Comparison of ENCODE assay signal across 8 cellular contexts in the genomic region with DNA sequence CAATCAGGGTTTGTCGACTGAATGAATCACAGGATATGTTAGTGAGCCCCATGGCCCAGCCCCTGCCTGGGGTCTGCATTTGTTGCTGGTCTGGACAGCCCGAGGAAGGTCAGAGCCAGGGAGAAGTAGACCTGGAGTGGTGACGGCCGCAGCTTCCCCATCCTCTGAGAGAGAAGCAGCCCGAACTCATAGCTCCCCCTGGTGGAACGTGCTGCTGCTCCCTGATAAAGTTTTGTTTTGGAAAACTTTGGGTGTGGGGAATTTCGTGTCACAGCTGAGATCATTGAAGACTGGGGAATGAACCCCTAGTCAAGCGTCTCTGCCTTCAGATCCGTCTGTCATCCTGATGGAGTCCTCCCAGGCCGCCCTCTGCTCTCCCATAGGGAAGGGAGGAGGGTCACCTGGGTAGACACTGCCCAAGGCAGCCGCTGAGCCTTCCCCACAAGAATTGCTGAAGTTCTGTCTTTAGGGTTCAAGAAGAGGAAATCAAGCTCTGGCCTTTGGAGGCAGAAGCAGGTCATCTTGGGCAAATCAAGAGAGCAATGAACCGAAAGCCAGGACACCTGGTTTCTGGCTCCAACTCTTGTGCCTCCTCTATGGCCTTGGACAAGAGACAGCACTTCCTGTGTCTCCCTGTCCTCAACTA.
A peak's percentile ranks its signal among the peaks of the same experiment; 100 is the strongest.
DNase-seq lines count a peak whose midpoint lies in the region; ATAC-seq and TF ChIP-seq lines count a peak whose summit lies in the region.

No MANE protein-coding gene starts in this region.

- TF ChIP-seq POLR2A in testis (IDR thresholded peaks at IDR 0.05), result no peak

- no peak overlapping the region for H3K27ac ChIP-seq in right atrium auricular region
- no peak overlapping the region for H3K27ac ChIP-seq in testis

- H3K36me3 ChIP-seq in BE2C (no peaks in the 10 kb centered on the region), right atrium auricular region (no peaks in the 10 kb centered on the region), testis (ENCODE audit: low read depth, missing control alignments) (no peaks in the 10 kb centered on the region)

- WGBS in testis, 2 donors, result 52 to 56% methylated on average over 11 to 12 of the region's 12 CpGs

- no peak for ATAC-seq in GM18873 (IDR thresholded peaks at IDR 0.05; ENCODE audit: low FRiP score, unreplicated experiment)

- in situ Hi-C loops in G401 (cut with HindIII; ENCODE audit: low sequenced_read_pairs), result no loop called here

- H3K4me3 ChIP-seq in BE2C (ENCODE audit: low read depth, low read length), result no peak overlapping the region
- H3K4me3 ChIP-seq in right atrium auricular region, result no peak overlapping the region
- H3K4me3 ChIP-seq in testis, result no peak overlapping the region

- intact Hi-C loops in testis (cut with DNase I; ENCODE audit: low total_unique reads), result loop anchor here (5.0 kb wide), 1 partner anchor 175 kb away; no protein-coding TSS in a partner anchor

- no peaks in the 10 kb centered on the region for H3K9me3 ChIP-seq in BE2C
- H3K9me3 ChIP-seq in right atrium auricular region, result no peaks in the 10 kb centered on the region
- no peaks in the 10 kb centered on the region for H3K9me3 ChIP-seq in testis

- TF ChIP-seq CTCF in BE2C (IDR thresholded peaks at IDR 0.05; ENCODE audit: low read depth, low read length) (peak; percentile 89), right atrium auricular region (IDR thresholded peaks at IDR 0.05) (peak; percentile 23 to 67), testis (IDR thresholded peaks at IDR 0.05) (peak; percentile 10 to 63 (median 48))

- H3K4me1 ChIP-seq in BE2C, result 0 out of 2 replicates have a peak, but pooled peaks cover 3% of the 10 kb centered on the region
- H3K4me1 ChIP-seq in right atrium auricular region, result no peaks in the 10 kb centered on the region
- H3K4me1 ChIP-seq in testis, result no peaks in the 10 kb centered on the region

- H3K27me3 ChIP-seq in BE2C, result no peaks in the 10 kb centered on the region
- H3K27me3 ChIP-seq in right atrium auricular region, result no peaks in the 10 kb centered on the region
- H3K27me3 ChIP-seq in testis, result no peaks in the 10 kb centered on the region

- DNase-seq in BE2C, result peak; percentile 72
- DNase-seq in HCEC 1CT, result peak; percentile 32
- DNase-seq in UCSD-AML1 (lab: John Stamatoyannopoulos, UW; ENCODE audit: unreplicated experiment), result peak; percentile 30
- DNase-seq in right atrium auricular region (ENCODE audit: low spot score), result peak; percentile 69
- DNase-seq in testis, result peak; percentile 54
- no peak for DNase-seq in cerebellar nuclear complex (lab: John Stamatoyannopoulos, UW)
- no peak for DNase-seq in G401 (ENCODE audit: low spot score)

Comparison
In these comparisons a context has a peak if more than half of its experiments do, and no peak if none do; other contexts are left out.
1. DNase-seq: peak in BE2C (single experiment), HCEC 1CT (single experiment), UCSD-AML1 (single experiment), right atrium auricular region (single experiment) and testis (single experiment); none in cerebellar nuclear complex (0 of 2) and G401 (single experiment).
2. Peak in every context shown above with its lines, with median percentiles within 50 percentile points of each other: CTCF ChIP-seq.